8 cellular contexts compared by ENCODE assay signal in the genomic region with DNA sequence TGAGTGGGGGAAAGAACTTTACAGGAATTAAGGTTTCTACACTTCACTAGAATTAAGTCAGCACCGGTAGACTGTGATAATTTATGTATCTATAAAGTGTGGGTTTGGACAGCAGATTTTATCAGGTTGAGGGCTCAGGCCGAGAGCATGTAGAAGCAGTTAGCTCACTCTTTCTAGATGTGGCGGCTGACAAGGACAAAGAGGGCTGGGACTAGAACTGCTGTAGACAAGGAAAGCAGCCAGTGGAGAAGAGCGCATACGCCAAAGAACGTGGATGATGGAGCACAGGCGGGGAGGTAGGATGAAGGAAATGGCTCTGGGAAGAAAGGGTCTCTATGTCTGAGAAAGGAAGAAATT. TPM values are rescaled to one million over a fixed set of nuclear protein-coding genes. Genes with fewer than 3 reads are reported as not detected.
DNase-seq lines count a peak whose midpoint lies in the region; ATAC-seq and TF ChIP-seq lines count a peak whose summit lies in the region.

No MANE protein-coding gene starts in this region.

- H3K27ac Mint-ChIP-seq in brain = peak overlapping the region; percentile 99 to 100 (median 99)
- H3K27ac Mint-ChIP-seq in stimulated activated naive CD8-positive, alpha-beta T cell treated with anti-CD3 and anti-CD28 coated beads, Interleukin-15, amount 100 ng/mL, for 72 hours = peak overlapping the region; percentile 99 to 100

- peaks cover 4% of the 10 kb centered on the region for H3K36me3 ChIP-seq in H7 (replicated peaks; ENCODE audit: control insufficient read depth, insufficient read depth, low read length)

- no peaks in the 10 kb centered on the region for H3K27me3 ChIP-seq in H7 (ENCODE audit: control insufficient read depth, insufficient read depth, low read length)

- H3K4me3 ChIP-seq in H7 (ENCODE audit: insufficient read depth, low read depth, low read length) = peak overlapping the region; percentile 23

- H3K4me1 Mint-ChIP-seq in brain = peaks cover 37% of the 10 kb centered on the region
- peaks cover 46% of the 10 kb centered on the region for H3K4me1 Mint-ChIP-seq in stimulated activated naive CD8-positive, alpha-beta T cell treated with anti-CD3 and anti-CD28 coated beads, Interleukin-15, amount 100 ng/mL, for 72 hours

- H3K9me3 Mint-ChIP-seq in brain = no peaks in the 10 kb centered on the region
- H3K9me3 Mint-ChIP-seq in stimulated activated naive CD8-positive, alpha-beta T cell treated with anti-CD3 and anti-CD28 coated beads, Interleukin-15, amount 100 ng/mL, for 72 hours = peaks cover 0 to 5% of the 10 kb centered on the region in 2 donors

- peak; percentile 37 for ATAC-seq in stimulated activated naive CD8-positive, alpha-beta T cell treated with anti-CD3 and anti-CD28 coated beads, Interleukin-15, amount 100 ng/mL, for 72 hours

- peak overlapping the region; percentile 94 to 98 (median 96) for H3K4me3 Mint-ChIP-seq in brain
- peak overlapping the region; percentile 95 to 99 for H3K4me3 Mint-ChIP-seq in stimulated activated naive CD8-positive, alpha-beta T cell treated with anti-CD3 and anti-CD28 coated beads, Interleukin-15, amount 100 ng/mL, for 72 hours

- H3K27me3 Mint-ChIP-seq in brain = peaks cover 13% of the 10 kb centered on the region
- H3K27me3 Mint-ChIP-seq in stimulated activated naive CD8-positive, alpha-beta T cell treated with anti-CD3 and anti-CD28 coated beads, Interleukin-15, amount 100 ng/mL, for 72 hours = no peaks in the 10 kb centered on the region

- TF ChIP-seq CTCF in brain (conservative IDR thresholded peaks at IDR 0.05) = no peak

- DNase-seq in CMK (ENCODE audit: low read depth) = peak; percentile 7
- no peak for DNase-seq in H7
- peak; percentile 49 for DNase-seq in NCI-H774 (lab: John Stamatoyannopoulos, UW)
- peak; percentile 64 for DNase-seq in kidney glomerular epithelial cell (lab: John Stamatoyannopoulos, UW)
- DNase-seq in stimulated activated naive CD8-positive, alpha-beta T cell treated with anti-CD3 and anti-CD28 coated beads, Interleukin-15, amount 100 ng/mL, for 72 hours = no peak
- DNase-seq in dedifferentiated amniotic fluid mesenchymal stem cell (ENCODE audit: extremely low spot score) = no peak
- no peak for DNase-seq in NCI-H2081 treated with DMSO at 0.1 percent for 48 hours (lab: John Stamatoyannopoulos, UW)

- H3K36me3 Mint-ChIP-seq in brain = peaks cover 38% of the 10 kb centered on the region

RNA-seq across cellular contexts. Expression of a gene that starts 0.5 kb away (rescaled TPM):
- total RNA-seq in H7 (2014; rRNA removed; shearing (Covaris generic)) = 12.0 and 18.6 TPM in 2 replicates
- 32.4 TPM for polyA plus RNA-seq in brain (ENCODE audit: insufficient read depth, low read depth, low replicate concordance)

Comparison
In these comparisons a context has a peak if more than half of its experiments do, and no peak if none do; other contexts are left out.
1. DNase-seq: peak in CMK (single experiment), NCI-H774 (single experiment) and kidney glomerular epithelial cell (single experiment); none in H7 (single experiment), stimulated activated naive CD8-positive, alpha-beta T cell treated with anti-CD3 and anti-CD28 coated beads, Interleukin-15, amount 100 ng/mL, for 72 hours (0 of 2), dedifferentiated amniotic fluid mesenchymal stem cell (single experiment) and NCI-H2081 treated with DMSO at 0.1 percent for 48 hours (single experiment).